ENCODE assay signal across 8 cellular contexts in the genomic region with DNA sequence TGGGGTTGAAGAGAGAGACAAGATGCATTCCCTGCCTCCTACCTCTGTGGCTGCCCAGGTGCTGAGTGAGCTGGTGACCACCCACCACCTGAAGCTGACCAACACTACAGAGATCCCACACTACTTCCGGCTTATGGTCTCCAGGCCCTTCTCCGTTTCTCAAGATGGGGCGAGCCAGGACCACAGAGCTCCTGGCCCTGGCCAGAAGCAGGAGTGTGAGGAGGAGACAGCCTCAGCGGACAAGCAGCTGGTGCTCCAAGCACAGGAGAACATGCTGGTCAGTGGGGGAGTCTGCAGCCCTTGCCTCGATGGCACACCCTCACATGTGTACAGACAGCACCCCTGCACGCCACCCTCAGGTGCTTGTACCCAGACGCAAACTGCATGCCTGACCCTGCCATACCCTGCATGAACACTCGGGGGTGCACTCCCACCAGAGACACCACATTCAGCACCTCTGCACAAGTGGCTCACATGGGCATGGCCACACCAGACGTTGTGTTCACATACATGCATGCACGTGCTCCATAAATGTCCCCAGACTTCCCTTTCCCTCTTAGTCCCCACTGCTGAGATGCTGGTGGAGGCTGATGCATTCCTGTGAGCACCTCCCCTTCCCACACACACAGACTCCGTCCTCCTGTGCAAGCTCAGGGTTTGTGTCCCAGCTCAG. TPM values are rescaled to one million over a fixed set of nuclear protein-coding genes. Genes with fewer than 3 reads are reported as not detected.
A peak's percentile ranks its signal among the peaks of the same experiment; 100 is the strongest.
DNase-seq lines count a peak whose midpoint lies in the region; ATAC-seq and TF ChIP-seq lines count a peak whose summit lies in the region.

No MANE protein-coding gene starts in this region.

- CTCF ChIA-PET in Caco-2 (lab: Charles Lee), result interaction anchor here (1.5 to 1.7 kb wide), 2 partner anchors 16 to 47 kb away, joined by 3 to 8 read pairs; a partner anchor contains a TSS

- H3K4me3 ChIP-seq in Caco-2 (ENCODE audit: low read depth, low read length) (no peak overlapping the region), hepatocyte (no peak overlapping the region)

- H3K27me3 ChIP-seq in Caco-2 (replicated peaks; ENCODE audit: control insufficient read depth, insufficient read depth, low read length), result no peaks in the 10 kb centered on the region
- H3K27me3 ChIP-seq in hepatocyte, result no peaks in the 10 kb centered on the region

- peaks cover 84% of the 10 kb centered on the region for H3K36me3 Mint-ChIP-seq in Caco-2 (ENCODE audit: insufficient read depth, unreplicated experiment)

- POLR2A ChIA-PET in Caco-2 (lab: Charles Lee), result interaction anchor here (0.5 to 1.3 kb wide), 2 partner anchors 47 to 62 kb away, joined by 6 to 7 read pairs; a partner anchor contains a TSS

- peak overlapping the region; percentile 46 for H3K27ac Mint-ChIP-seq in Caco-2 (ENCODE audit: unreplicated experiment)

- ATAC-seq in GM19372 (IDR thresholded peaks at IDR 0.05; ENCODE audit: low read depth, unreplicated experiment) (peak; percentile 75), HG03571 (IDR thresholded peaks at IDR 0.05; ENCODE audit: unreplicated experiment) (peak; percentile 60)

- TF ChIP-seq CTCF in Caco-2 (IDR thresholded peaks at IDR 0.05; ENCODE audit: insufficient read depth in 1 of 2, low read depth in 1 of 2, low read length in 1 of 2, severe bottlenecking in 1 of 2, unreplicated experiment in 1 of 2) (peak; percentile 62 to 85), hepatocyte (IDR thresholded peaks at IDR 0.05; ENCODE audit: poor library complexity) (peak; percentile 64)

- no peaks in the 10 kb centered on the region for H3K27me3 Mint-ChIP-seq in Caco-2 (ENCODE audit: insufficient read depth, unreplicated experiment)

- no peaks in the 10 kb centered on the region for H3K9me3 Mint-ChIP-seq in Caco-2 (ENCODE audit: unreplicated experiment)

- intact Hi-C loops in Caco-2 (cut with micrococcal nuclease; ENCODE audit: unreplicated experiment), result loop anchor here (1.0 kb wide), 4 partner anchors 19 to 180 kb away; a partner anchor contains a TSS

- H3K4me2 ChIP-seq in hepatocyte, result no peak overlapping the region

- peaks cover 28% of the 10 kb centered on the region for H3K4me1 Mint-ChIP-seq in Caco-2 (ENCODE audit: low read depth, unreplicated experiment)

- 0 out of 2 replicates have a peak, but pooled peaks cover 3% of the 10 kb centered on the region for H3K4me1 ChIP-seq in Caco-2
- no peaks in the 10 kb centered on the region for H3K4me1 ChIP-seq in hepatocyte (ENCODE audit: insufficient read depth)

- H3K36me3 ChIP-seq in Caco-2 (ENCODE audit: control insufficient read depth, insufficient read depth, low read length), result peaks cover 13% of the 10 kb centered on the region
- no peaks in the 10 kb centered on the region for H3K36me3 ChIP-seq in hepatocyte (replicated peaks; ENCODE audit: insufficient read depth, low read depth)

- peak overlapping the region; percentile 5 for H3K27ac ChIP-seq in hepatocyte

- H3K4me3 Mint-ChIP-seq in Caco-2 (ENCODE audit: unreplicated experiment), result no peak overlapping the region

- peak; percentile 82 to 83 for DNase-seq in Caco-2
- peak; percentile 30 to 31 for DNase-seq in SW 1271 (lab: John Stamatoyannopoulos, UW)
- peak; percentile 57 for DNase-seq in amniotic epithelial cell (ENCODE audit: low read depth)
- peak; percentile 76 for DNase-seq in hepatocyte (ENCODE audit: low spot score)
- peak; percentile 82 for DNase-seq in stimulated activated CD4-positive, alpha-beta T cell treated with anti-CD3 and anti-CD28 coated beads, Interleukin-15, amount 100 ng/mL, for 24 hours
- DNase-seq in DMS79 (lab: John Stamatoyannopoulos, UW), result no peak

- H2AFZ ChIP-seq in hepatocyte, result no peak overlapping the region

- no TSS peak for BruUV-seq in Caco-2 (replicated peaks; lab: Mats Ljungman, UMichigan)

- no peaks in the 10 kb centered on the region for H4K20me1 ChIP-seq in hepatocyte (ENCODE audit: insufficient read depth, poor library complexity, severe bottlenecking)

- WGBS in hepatocyte (ENCODE audit: low lambda C conversion rate, missing lambda C conversion rate), result 58% methylated on average over 11 of the region's 11 CpGs

- H3K9me3 ChIP-seq in Caco-2 (no peaks in the 10 kb centered on the region), hepatocyte (ENCODE audit: low read depth) (no peaks in the 10 kb centered on the region)

- no peaks in the 10 kb centered on the region for H3K9me2 ChIP-seq in hepatocyte (replicated peaks; ENCODE audit: insufficient read depth)

- no peaks in the 10 kb centered on the region for H3K79me2 ChIP-seq in hepatocyte

RNA-seq across cellular contexts. Expression of a gene that starts 19.0 kb away (rescaled TPM):
- total RNA-seq in Caco-2 (2022), result 127 and 139 TPM in 2 replicates
- 141 and 152 TPM in 2 replicates for total RNA-seq in hepatocyte
- polyA plus RNA-seq in hepatocyte, result 213 and 250 TPM in 2 replicates

RNA-seq across cellular contexts. Expression of a gene that starts 20.6 kb away (rescaled TPM):
- 21.2 and 22.3 TPM in 2 replicates for total RNA-seq in Caco-2 (2022)
- total RNA-seq in hepatocyte, result 12.7 and 14.3 TPM in 2 replicates
- 44.7 and 51.4 TPM in 2 replicates for polyA plus RNA-seq in hepatocyte

RNA-seq across cellular contexts. Expression of a gene that starts 47.5 kb away (rescaled TPM):
- total RNA-seq in Caco-2 (2022) (39.2 and 39.3 TPM in 2 replicates), hepatocyte (30.7 TPM in 2 replicates)
- polyA plus RNA-seq in hepatocyte, result 11.7 and 15.7 TPM in 2 replicates
